ENCODE assay signal across 7 cellular contexts in genomic region chr12:133130808-133131128, GRCh38. TPM values are rescaled to one million over a fixed set of nuclear protein-coding genes. Genes with fewer than 3 reads are reported as not detected.
DNase-seq lines count a peak whose midpoint lies in the region; ATAC-seq and TF ChIP-seq lines count a peak whose summit lies in the region.

No MANE protein-coding gene starts in this region.

- H3K36me3 ChIP-seq in osteoblast (ENCODE audit: insufficient read depth, low read length): peaks cover 9% of the 10 kb centered on the region

- H3K4me2 ChIP-seq in osteoblast (ENCODE audit: insufficient read depth, low read length): peak overlapping the region; percentile 94

- TF ChIP-seq CTCF in fibroblast of pulmonary artery (IDR thresholded peaks at IDR 0.05; ENCODE audit: low read length, missing control alignments) (no peak), osteoblast (IDR thresholded peaks at IDR 0.05; ENCODE audit: extremely low read depth, low read depth, low read length) (no peak)

- H3K4me1 ChIP-seq in osteoblast (ENCODE audit: insufficient read depth, low read length): no peaks in the 10 kb centered on the region

- H3K9me3 ChIP-seq in osteoblast (ENCODE audit: low read depth, low read length): peaks cover 3% of the 10 kb centered on the region

- H4K20me1 ChIP-seq in osteoblast (ENCODE audit: insufficient read depth, low read length): no peaks in the 10 kb centered on the region

- H3K4me3 ChIP-seq in fibroblast of pulmonary artery (replicated peaks; ENCODE audit: low read depth, low read length) (peak overlapping the region; percentile 61), osteoblast (ENCODE audit: insufficient read depth, low read length) (peak overlapping the region; percentile 88)

- peaks cover 3% of the 10 kb centered on the region for H3K79me2 ChIP-seq in osteoblast (ENCODE audit: insufficient read depth, low read length)

- peak overlapping the region; percentile 99 for H2AFZ ChIP-seq in osteoblast (ENCODE audit: low read length)

- ATAC-seq in GM18498 (IDR thresholded peaks at IDR 0.05; ENCODE audit: unreplicated experiment) (peak; percentile 2), HG03159 (IDR thresholded peaks at IDR 0.05; ENCODE audit: unreplicated experiment) (peak; percentile 6)

- DNase-seq in activated CD4-positive, alpha-beta T cell treated with anti-CD3 and anti-CD28 coated beads, Interleukin-2, amount 50 U/mL, for 1 hour: peak; percentile 45
- no peak for DNase-seq in fibroblast of pulmonary artery (ENCODE audit: low read depth)
- no peak for DNase-seq in osteoblast (ENCODE audit: insufficient read length, low spot score, missing footprints)
- DNase-seq in kidney glomerular epithelial cell (lab: John Stamatoyannopoulos, UW): no peak
- no peak for DNase-seq in dedifferentiated amniotic fluid mesenchymal stem cell (ENCODE audit: extremely low spot score)

- no peaks in the 10 kb centered on the region for H3K27me3 ChIP-seq in osteoblast (ENCODE audit: insufficient read depth, low read length)

- H3K27ac ChIP-seq in osteoblast (ENCODE audit: low read depth, low read length): peak overlapping the region; percentile 98

RNA-seq across cellular contexts. Expression of gene ZNF10, which starts 0.3 kb away (rescaled TPM):
- 9.8 and 11.5 TPM in 2 replicates for total RNA-seq in osteoblast

RNA-seq across cellular contexts. Expression of gene ZNF891, which starts 0.7 kb away (rescaled TPM):
- 1.4 and 1.5 TPM in 2 replicates for total RNA-seq in osteoblast

RNA-seq across cellular contexts. Expression of gene ZNF140, which starts 50.0 kb away (rescaled TPM):
- 21.0 and 24.5 TPM in 2 replicates for total RNA-seq in osteoblast

RNA-seq across cellular contexts. Expression of gene ZNF268, which starts 50.5 kb away (rescaled TPM):
- 18.9 and 20.3 TPM in 2 replicates for total RNA-seq in osteoblast
